In genomic region chr5:111703662-111704061, GRCh38 we compare ENCODE assay signal across 9 cellular contexts. TPM values are rescaled to one million over a fixed set of nuclear protein-coding genes. Genes with fewer than 3 reads are reported as not detected.
DNase-seq lines count a peak whose midpoint lies in the region; ATAC-seq, FAIRE-seq and TF ChIP-seq lines count a peak whose summit lies in the region.
"Had no signal": no experiment of that assay in that cellular context is flagged by ENCODE, and none has a peak within 500 bp of the region (broad histone marks: within the 10 kb centered on the region; RNA-seq: fewer than 3 reads in every experiment).

No MANE protein-coding gene starts in this region.

- 65% methylated on average over 3 of the region's 3 CpGs for WGBS in esophagus muscularis mucosa

- intact Hi-C loops in activated CD8-positive, alpha-beta T cell treated with anti-CD3 and anti-CD28 coated beads for 36 hours (cut with micrococcal nuclease) = no loop called here
- intact Hi-C loops in esophagus muscularis mucosa (cut with DNase I) = no loop called here

- no peaks in the 10 kb centered on the region for H3K36me3 ChIP-seq in esophagus muscularis mucosa

- H3K27ac Mint-ChIP-seq in activated CD8-positive, alpha-beta T cell treated with anti-CD3 and anti-CD28 coated beads for 36 hours = no peak overlapping the region
- no peak overlapping the region for H3K27ac Mint-ChIP-seq in chondrocyte (ENCODE audit: unreplicated experiment)

- H3K4me1 ChIP-seq in esophagus muscularis mucosa = peaks cover 0 to 4% (median 0%) of the 10 kb centered on the region in 4 donors

- peaks cover 10% of the 10 kb centered on the region for H3K4me1 Mint-ChIP-seq in activated CD8-positive, alpha-beta T cell treated with anti-CD3 and anti-CD28 coated beads for 36 hours (ENCODE audit: low read depth)
- peaks cover 5% of the 10 kb centered on the region for H3K4me1 Mint-ChIP-seq in chondrocyte (ENCODE audit: low read depth)

- H3K4me3 Mint-ChIP-seq in activated CD8-positive, alpha-beta T cell treated with anti-CD3 and anti-CD28 coated beads for 36 hours = no peak overlapping the region
- H3K4me3 Mint-ChIP-seq in chondrocyte (ENCODE audit: unreplicated experiment) = no peak overlapping the region

- no peak overlapping the region for H3K27ac ChIP-seq in esophagus muscularis mucosa (replicated peaks in 1 of 4)

- TF ChIP-seq EP300 in esophagus muscularis mucosa (IDR thresholded peaks at IDR 0.05) = no peak

- H3K9me3 Mint-ChIP-seq in activated CD8-positive, alpha-beta T cell treated with anti-CD3 and anti-CD28 coated beads for 36 hours = no peaks in the 10 kb centered on the region
- no peaks in the 10 kb centered on the region for H3K9me3 Mint-ChIP-seq in chondrocyte (ENCODE audit: low read depth)

- peak; percentile 7 for DNase-seq in activated CD8-positive, alpha-beta T cell treated with anti-CD3 and anti-CD28 coated beads for 36 hours
- no peak for DNase-seq in chondrocyte (ENCODE audit: low spot score)
- no peak for DNase-seq in D721Med (ENCODE audit: insufficient read length, low spot score)
- no peak for DNase-seq in effector CD8-positive, alpha-beta T cell (lab: John Stamatoyannopoulos, UW)
- no peak for DNase-seq in esophagus muscularis mucosa (ENCODE audit: extremely low spot score)
- DNase-seq: NCI-H774 had no signal

- no peaks in the 10 kb centered on the region for H3K9me3 ChIP-seq in esophagus muscularis mucosa

- H3K27me3 ChIP-seq in esophagus muscularis mucosa = no peaks in the 10 kb centered on the region

- no peaks in the 10 kb centered on the region for H3K27me3 Mint-ChIP-seq in activated CD8-positive, alpha-beta T cell treated with anti-CD3 and anti-CD28 coated beads for 36 hours
- H3K27me3 Mint-ChIP-seq in chondrocyte (ENCODE audit: low read depth) = no peaks in the 10 kb centered on the region

- POLR2A ChIA-PET in activated CD8-positive, alpha-beta T cell treated with anti-CD3 and anti-CD28 coated beads for 36 hours (lab: Charles Lee) = interaction anchor here (0.9 kb wide), 1 partner anchor 19 kb away, joined by 3 read pairs; no protein-coding TSS in a partner anchor

- ATAC-seq in GM18505 (IDR thresholded peaks at IDR 0.05; ENCODE audit: unreplicated experiment) = peak; percentile 94
- peak; percentile 99 for ATAC-seq in GM21367 (IDR thresholded peaks at IDR 0.05; ENCODE audit: unreplicated experiment)
- ATAC-seq in HG03280 (IDR thresholded peaks at IDR 0.05; ENCODE audit: unreplicated experiment) = peak; percentile 98
- ATAC-seq in activated CD8-positive, alpha-beta T cell treated with anti-CD3 and anti-CD28 coated beads for 36 hours = peak; percentile 24

- FAIRE-seq in D721Med (lab: Jason Lieb, UNC) = no peak

- no peak overlapping the region for H3K4me3 ChIP-seq in esophagus muscularis mucosa

- no peaks in the 10 kb centered on the region for H3K36me3 Mint-ChIP-seq in activated CD8-positive, alpha-beta T cell treated with anti-CD3 and anti-CD28 coated beads for 36 hours (ENCODE audit: low read depth)
- H3K36me3 Mint-ChIP-seq in chondrocyte (ENCODE audit: low read depth) = no peaks in the 10 kb centered on the region

- TF ChIP-seq CTCF in activated CD8-positive, alpha-beta T cell treated with anti-CD3 and anti-CD28 coated beads for 36 hours (IDR thresholded peaks at IDR 0.05) = no peak
- TF ChIP-seq CTCF in chondrocyte (IDR thresholded peaks at IDR 0.05) (no peak), D721Med (IDR thresholded peaks at IDR 0.05; ENCODE audit: insufficient read depth, missing control alignments) (no peak), esophagus muscularis mucosa (IDR thresholded peaks at IDR 0.05) (no peak)

- TF ChIP-seq POLR2A in GM18505 (IDR thresholded peaks at IDR 0.05; ENCODE audit: borderline replicate concordance, extremely low read depth, insufficient read depth, insufficient read length) (no peak), esophagus muscularis mucosa (IDR thresholded peaks at IDR 0.05; ENCODE audit: low read depth) (no peak)

- CTCF ChIA-PET in activated CD8-positive, alpha-beta T cell treated with anti-CD3 and anti-CD28 coated beads for 36 hours (lab: Charles Lee) = no interaction called here

RNA-seq across cellular contexts. Expression of gene NREP, which starts 53.3 kb away (rescaled TPM):
- total RNA-seq in activated CD8-positive, alpha-beta T cell treated with anti-CD3 and anti-CD28 coated beads for 36 hours = 10 to 100 TPM; 21.7 to 22.6 TPM
- total RNA-seq in chondrocyte (595 to 1,006 TPM (median 987 TPM) in 3 replicates), esophagus muscularis mucosa (10 to 100 TPM in 2 of 4 donors, 1 to 10 TPM in 2; 6.0 to 19.8 (median 10.5) TPM)

Comparison
In these comparisons a context has a peak if more than half of its experiments do, and no peak if none do; other contexts are left out.
1. ATAC-seq: peak in every context shown above with its lines; median percentile 99 in GM21367; 98 in HG03280; 94 in GM18505; 24 in activated CD8-positive, alpha-beta T cell treated with anti-CD3 and anti-CD28 coated beads for 36 hours.
2. RNA of gene NREP, which starts 53.3 kb away (total RNA-seq): 595 to 1,006 TPM in chondrocyte; 21.7 to 22.6 TPM in activated CD8-positive, alpha-beta T cell treated with anti-CD3 and anti-CD28 coated beads for 36 hours and 6.0 to 19.8 TPM in esophagus muscularis mucosa; every median in the first group is over 10 times any median in the second.